In genomic region chr20:8723296-8723695, GRCh38 we compare ENCODE assay signal across 8 cellular contexts.
"Had no signal": no experiment of that assay in that cellular context is flagged by ENCODE, and none has a peak within 500 bp of the region (broad histone marks: within the 10 kb centered on the region; RNA-seq: fewer than 3 reads in every experiment).

No MANE protein-coding gene starts in this region.

- FAIRE-seq: G401.6, GM12891, GM12892, GM18507, GM19239 had no signal

- DNase-seq: GDM1, GF-D8 had no signal

- H3K4me3 ChIP-seq: GM12878 had no signal

- ATAC-seq: GM12878 had no signal
